Comparison of ENCODE assay signal across 8 cellular contexts in the genomic region with DNA sequence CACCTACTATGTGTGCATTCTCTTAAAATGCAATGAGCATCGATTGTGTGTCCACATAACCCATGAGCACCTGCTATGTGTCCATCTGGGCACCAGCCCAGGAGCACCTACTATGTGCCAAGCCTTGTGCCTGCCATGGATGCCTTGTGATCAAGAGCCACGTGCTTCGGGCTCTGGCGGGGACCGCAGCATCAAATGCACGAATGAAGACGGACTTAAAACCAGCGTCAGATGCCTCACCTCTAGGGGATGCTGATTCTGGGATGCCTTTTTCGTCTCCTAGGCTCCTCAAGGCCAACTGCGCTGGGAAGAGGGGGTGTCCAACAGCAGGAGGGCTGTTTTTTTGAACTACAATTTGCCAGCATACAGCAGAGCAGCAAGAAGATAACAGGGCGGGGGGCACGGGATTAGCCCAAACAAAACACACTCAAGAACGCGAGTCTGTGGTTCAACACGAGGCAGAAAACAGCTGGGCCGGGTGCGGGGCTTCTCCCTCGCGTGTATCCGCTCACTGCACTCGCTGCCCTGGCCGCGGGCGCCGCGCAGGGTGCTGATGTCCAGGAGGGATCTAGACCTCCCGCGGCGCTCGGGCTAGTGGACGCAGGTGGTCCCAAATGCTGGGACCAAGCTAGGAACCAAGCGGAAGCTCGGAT. TPM values are rescaled to one million over a fixed set of nuclear protein-coding genes. Genes with fewer than 3 reads are reported as not detected.
A peak's percentile ranks its signal among the peaks of the same experiment; 100 is the strongest.
DNase-seq lines count a peak whose midpoint lies in the region; ATAC-seq and TF ChIP-seq lines count a peak whose summit lies in the region.

No MANE protein-coding gene starts in this region.

- H3K27ac Mint-ChIP-seq in naive B cell: peak overlapping the region in 4 of 6 donors; percentile 53 to 92 (median 84)

- no peaks in the 10 kb centered on the region for H3K9me3 ChIP-seq in ectodermal cell (ENCODE audit: control insufficient read depth, low read length)

- H3K36me3 Mint-ChIP-seq in naive B cell: peaks cover 0 to 12% of the 10 kb centered on the region in 2 donors

- H3K27me3 ChIP-seq in H7 (ENCODE audit: control insufficient read depth, insufficient read depth, low read length) (peaks cover 13% of the 10 kb centered on the region), ectodermal cell (ENCODE audit: control insufficient read depth, insufficient read depth, low read length, poor library complexity, severe bottlenecking) (peaks cover 24% of the 10 kb centered on the region)

- DNase-seq in AG08395 (ENCODE audit: low spot score): peak; percentile 47
- peak; percentile 76 for DNase-seq in H7
- DNase-seq in naive B cell: no peak

- H3K27ac ChIP-seq in ectodermal cell (ENCODE audit: insufficient read depth, low read depth, low read length, poor library complexity, severe bottlenecking): peak overlapping the region; percentile 8

- peaks cover 10 to 32% (median 15%) of the 10 kb centered on the region in 3 donors for H3K27me3 Mint-ChIP-seq in naive B cell

- H3K4me1 Mint-ChIP-seq in naive B cell: peaks cover 18 to 27% (median 20%) of the 10 kb centered on the region in 3 donors

- H3K4me3 ChIP-seq in H7 (ENCODE audit: insufficient read depth, low read depth, low read length) (peak overlapping the region; percentile 67), ectodermal cell (ENCODE audit: insufficient read depth, low read depth, low read length) (peak overlapping the region; percentile 54)

- ATAC-seq in SK-N-SH treated with all-trans-retinoic acid at 6 μM for 48 hours: peak; percentile 42
- ATAC-seq in naive B cell (ENCODE audit: low read depth in 2 of 2): peak in 1 of 2 donors; percentile 16
- ATAC-seq in GM19397 (IDR thresholded peaks at IDR 0.05; ENCODE audit: unreplicated experiment): no peak
- no peak for ATAC-seq in HG02973 (IDR thresholded peaks at IDR 0.05; ENCODE audit: unreplicated experiment)
- ATAC-seq in HG03108 (IDR thresholded peaks at IDR 0.05; ENCODE audit: unreplicated experiment): no peak

- H3K36me3 ChIP-seq in H7 (replicated peaks; ENCODE audit: control insufficient read depth, insufficient read depth, low read length): no peaks in the 10 kb centered on the region
- no peaks in the 10 kb centered on the region for H3K36me3 ChIP-seq in ectodermal cell (ENCODE audit: control insufficient read depth, insufficient read depth, low read length)

- H3K4me1 ChIP-seq in ectodermal cell (ENCODE audit: control insufficient read depth, insufficient read depth, low read length): peaks cover 44% of the 10 kb centered on the region

- H3K9me3 Mint-ChIP-seq in naive B cell: no peaks in the 10 kb centered on the region

- 5 to 6% methylated on average over 33 of the region's 33 CpGs for WGBS in ectodermal cell, 2 experiments

- peak overlapping the region; percentile 84 to 97 (median 92) for H3K4me3 Mint-ChIP-seq in naive B cell

TF ChIP-seq in SK-N-SH treated with all-trans-retinoic acid at 6 μM for 48 hours, 23 proteins besides CTCF, POLR2A, EP300 and RAD21 (continues in another document):
- no peak for TF ChIP-seq CSDC2 (CRISPR knock-in tag; IDR thresholded peaks at IDR 0.05)
- TF ChIP-seq ARNTL (CRISPR knock-in tag; IDR thresholded peaks at IDR 0.05; ENCODE audit: borderline replicate concordance, low read depth): no peak
- TF ChIP-seq ZNF70 (CRISPR knock-in tag; IDR thresholded peaks at IDR 0.05): no peak
- TF ChIP-seq, protein P1, sequence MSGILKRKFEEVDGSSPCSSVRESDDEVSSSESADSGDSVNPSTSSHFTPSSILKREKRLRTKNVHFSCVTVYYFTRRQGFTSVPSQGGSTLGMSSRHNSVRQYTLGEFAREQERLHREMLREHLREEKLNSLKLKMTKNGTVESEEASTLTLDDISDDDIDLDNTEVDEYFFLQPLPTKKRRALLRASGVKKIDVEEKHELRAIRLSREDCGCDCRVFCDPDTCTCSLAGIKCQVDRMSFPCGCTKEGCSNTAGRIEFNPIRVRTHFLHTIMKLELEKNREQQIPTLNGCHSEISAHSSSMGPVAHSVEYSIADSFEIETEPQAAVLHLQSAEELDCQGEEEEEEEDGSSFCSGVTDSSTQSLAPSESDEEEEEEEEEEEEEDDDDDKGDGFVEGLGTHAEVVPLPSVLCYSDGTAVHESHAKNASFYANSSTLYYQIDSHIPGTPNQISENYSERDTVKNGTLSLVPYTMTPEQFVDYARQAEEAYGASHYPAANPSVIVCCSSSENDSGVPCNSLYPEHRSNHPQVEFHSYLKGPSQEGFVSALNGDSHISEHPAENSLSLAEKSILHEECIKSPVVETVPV (CRISPR knock-in tag; IDR thresholded peaks at IDR 0.05): no peak
- TF ChIP-seq POU6F1 (CRISPR knock-in tag; IDR thresholded peaks at IDR 0.05; ENCODE audit: borderline replicate concordance, low read depth): no peak
- TF ChIP-seq TCF4 (CRISPR knock-in tag; IDR thresholded peaks at IDR 0.05; ENCODE audit: borderline replicate concordance): no peak
- TF ChIP-seq PATZ1 (CRISPR knock-in tag; IDR thresholded peaks at IDR 0.05; ENCODE audit: borderline replicate concordance): no peak
- no peak for TF ChIP-seq RARB (CRISPR knock-in tag; IDR thresholded peaks at IDR 0.05)
- no peak for TF ChIP-seq CREB5 (CRISPR knock-in tag; IDR thresholded peaks at IDR 0.05; ENCODE audit: low read depth)
- no peak for TF ChIP-seq ZFP3 (CRISPR knock-in tag; IDR thresholded peaks at IDR 0.05)
- no peak for TF ChIP-seq GLIS3 (CRISPR knock-in tag; IDR thresholded peaks at IDR 0.05)
- no peak for TF ChIP-seq ZC3H10 (CRISPR knock-in tag; IDR thresholded peaks at IDR 0.05)

RNA-seq across cellular contexts. Expression of gene GLIS2, which starts 1.2 kb away (rescaled TPM):
- 1.5 and 2.7 TPM in 2 replicates for total RNA-seq in H7 (2014; rRNA removed; shearing (Covaris generic))
- polyA plus RNA-seq in ectodermal cell (2013, experiment 1 of 4): 10.6 TPM
- 10.8 TPM for polyA plus RNA-seq in ectodermal cell (2013, experiment 2 of 4)
- 9.1 TPM for polyA plus RNA-seq in ectodermal cell (2013, experiment 3 of 4)
- 10.0 TPM for polyA plus RNA-seq in ectodermal cell (2013, experiment 4 of 4)
- polyA plus RNA-seq in naive B cell (ENCODE audit: low read depth in 6 of 6): not detected

RNA-seq across cellular contexts. Expression of gene PAM16, which starts 36.5 kb away (rescaled TPM):
- 92.3 and 115 TPM in 2 replicates for total RNA-seq in H7 (2014; rRNA removed; shearing (Covaris generic))
- 40.9 TPM for polyA plus RNA-seq in ectodermal cell (2013, experiment 1 of 4)
- 41.8 TPM for polyA plus RNA-seq in ectodermal cell (2013, experiment 2 of 4)
- polyA plus RNA-seq in ectodermal cell (2013, experiment 3 of 4): 46.4 TPM
- 47.3 TPM for polyA plus RNA-seq in ectodermal cell (2013, experiment 4 of 4)
- polyA plus RNA-seq in naive B cell (ENCODE audit: low read depth in 6 of 6): 10 to 100 TPM; 33.1 to 54.6 (median 47.6) TPM

RNA-seq across cellular contexts. Expression of gene TFAP4, which starts 41.8 kb away (rescaled TPM):
- 34.7 and 45.0 TPM in 2 replicates for total RNA-seq in H7 (2014; rRNA removed; shearing (Covaris generic))
- 34.6 TPM for polyA plus RNA-seq in ectodermal cell (2013, experiment 1 of 4)
- polyA plus RNA-seq in ectodermal cell (2013, experiment 2 of 4): 28.0 TPM
- 25.0 TPM for polyA plus RNA-seq in ectodermal cell (2013, experiment 3 of 4)
- 25.2 TPM for polyA plus RNA-seq in ectodermal cell (2013, experiment 4 of 4)
- polyA plus RNA-seq in naive B cell (ENCODE audit: low read depth in 6 of 6): 1 to 10 TPM in 1 of 6 donors, under 1 TPM in 5; 0.77 to 1.5 (median 0.87) TPM

RNA-seq across cellular contexts. Expression of gene VASN, which starts 57.0 kb away (rescaled TPM):
- 3.7 and 4.6 TPM in 2 replicates for total RNA-seq in H7 (2014; rRNA removed; shearing (Covaris generic))
- 16.2 TPM for polyA plus RNA-seq in ectodermal cell (2013, experiment 1 of 4)
- 13.3 TPM for polyA plus RNA-seq in ectodermal cell (2013, experiment 2 of 4)
- polyA plus RNA-seq in ectodermal cell (2013, experiment 3 of 4): 14.9 TPM
- polyA plus RNA-seq in ectodermal cell (2013, experiment 4 of 4): 16.3 TPM
- under 1 TPM in 3 of 6 donors, not detected in 3; 0.13 to 0.21 (median 0.16) TPM for polyA plus RNA-seq in naive B cell (ENCODE audit: low read depth in 6 of 6)
